ENCODE assay signal across 11 cellular contexts in the genomic region with DNA sequence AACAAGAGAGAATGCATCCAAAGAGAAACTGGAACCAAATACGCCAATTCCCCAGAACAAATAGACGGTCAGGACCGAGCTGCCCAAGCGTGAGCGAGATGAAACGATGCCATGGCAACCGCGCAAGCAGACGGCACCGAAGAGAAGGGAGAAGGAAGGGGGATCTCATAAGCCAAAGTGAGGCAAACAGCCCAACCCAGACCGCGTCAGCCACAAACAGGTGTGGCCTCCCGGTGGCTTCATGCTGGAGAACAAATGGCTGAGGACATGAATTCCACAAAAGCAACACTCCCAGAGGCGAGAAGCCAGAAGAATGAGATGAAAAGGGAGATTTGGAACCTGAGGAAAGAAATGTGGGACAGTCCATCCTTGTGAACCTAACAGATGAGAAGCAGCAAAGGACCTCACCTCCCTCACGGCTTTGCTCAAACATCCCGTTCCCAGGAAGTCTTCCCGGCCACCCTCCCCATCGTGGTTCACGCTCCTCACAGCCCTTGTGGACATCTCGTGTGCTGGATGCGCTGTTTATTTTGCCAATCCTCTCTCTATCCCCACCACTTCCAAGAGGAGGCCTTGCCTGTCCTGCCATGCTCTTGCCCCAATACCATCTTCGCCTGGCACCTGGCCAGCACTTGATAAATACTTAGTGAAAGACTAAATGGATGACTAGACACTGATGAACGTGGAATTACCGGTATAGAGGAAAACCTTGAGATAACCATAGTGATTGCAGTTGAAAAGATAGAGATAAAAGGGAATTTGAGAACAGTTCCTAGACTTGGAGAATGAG.
DNase-seq lines count a peak whose midpoint lies in the region; ATAC-seq and TF ChIP-seq lines count a peak whose summit lies in the region.
"Had no signal": no experiment of that assay in that cellular context is flagged by ENCODE, and none has a peak within 500 bp of the region (broad histone marks: within the 10 kb centered on the region; RNA-seq: fewer than 3 reads in every experiment).

No MANE protein-coding gene starts in this region.

- H3K27ac ChIP-seq in gastrocnemius medialis: no peak overlapping the region
- H3K27ac ChIP-seq: KMS-11, transverse colon had no signal

- H3K36me3 Mint-ChIP-seq in Calu3 (ENCODE audit: insufficient read depth, unreplicated experiment): no peaks in the 10 kb centered on the region
- H3K36me3 Mint-ChIP-seq in activated naive CD8-positive, alpha-beta T cell treated with anti-CD3 and anti-CD28 coated beads, Interleukin-2, amount 10 ng/mL, durations not matched to agents 7 days and 5 days: no peaks in the 10 kb centered on the region

- in situ Hi-C loops in gastrocnemius medialis (cut with MboI; ENCODE audit: low sequenced_read_pairs in 4 of 4): no loop called here

- H3K4me1 Mint-ChIP-seq in Calu3 (ENCODE audit: low read depth, unreplicated experiment): peaks cover 16% of the 10 kb centered on the region
- H3K4me1 Mint-ChIP-seq in activated naive CD8-positive, alpha-beta T cell treated with anti-CD3 and anti-CD28 coated beads, Interleukin-2, amount 10 ng/mL, durations not matched to agents 7 days and 5 days: peaks cover 13% of the 10 kb centered on the region

- no peaks in the 10 kb centered on the region for H3K9me3 ChIP-seq in mucosa of descending colon
- no peaks in the 10 kb centered on the region for H3K9me3 ChIP-seq in gastrocnemius medialis
- H3K9me3 ChIP-seq: transverse colon had no signal

- H3K27ac Mint-ChIP-seq in Calu3 (ENCODE audit: unreplicated experiment): no peak overlapping the region
- H3K27ac Mint-ChIP-seq in activated naive CD8-positive, alpha-beta T cell treated with anti-CD3 and anti-CD28 coated beads, Interleukin-2, amount 10 ng/mL, durations not matched to agents 7 days and 5 days: no peak overlapping the region

- peaks cover 0 to 11% (median 9%) of the 10 kb centered on the region in 3 donors for H3K27me3 ChIP-seq in gastrocnemius medialis

- H3K4me1 ChIP-seq in mucosa of descending colon (ENCODE audit: low read depth) (no peaks in the 10 kb centered on the region), gastrocnemius medialis (no peaks in the 10 kb centered on the region)
- H3K4me1 ChIP-seq: transverse colon had no signal

- no TSS peak for BruUV-seq in Calu3 (replicated peaks; lab: Mats Ljungman, UMichigan)

- H3K36me3 ChIP-seq in mucosa of descending colon (ENCODE audit: low read depth) (no peaks in the 10 kb centered on the region), gastrocnemius medialis (no peaks in the 10 kb centered on the region)
- H3K36me3 ChIP-seq: transverse colon had no signal

- H3K4me3 Mint-ChIP-seq in Calu3 (ENCODE audit: low read depth, unreplicated experiment): peak overlapping the region; percentile 24
- peak overlapping the region; percentile 47 for H3K4me3 Mint-ChIP-seq in activated naive CD8-positive, alpha-beta T cell treated with anti-CD3 and anti-CD28 coated beads, Interleukin-2, amount 10 ng/mL, durations not matched to agents 7 days and 5 days

- POLR2A ChIA-PET in activated naive CD8-positive, alpha-beta T cell treated with anti-CD3 and anti-CD28 coated beads, Interleukin-2, amount 10 ng/mL, durations not matched to agents 7 days and 5 days (lab: Charles Lee): no interaction called here

- TF ChIP-seq CTCF in Calu3 (IDR thresholded peaks at IDR 0.05; ENCODE audit: unreplicated experiment) (no peak), mucosa of descending colon (IDR thresholded peaks at IDR 0.05) (no peak), gastrocnemius medialis (IDR thresholded peaks at IDR 0.05 in 4 of 5, conservative IDR thresholded peaks at IDR 0.05 in 1 of 5) (no peak)

- peak; percentile 45 for ATAC-seq in activated naive CD8-positive, alpha-beta T cell treated with anti-CD3 and anti-CD28 coated beads, Interleukin-2, amount 10 ng/mL, durations not matched to agents 7 days and 5 days (ENCODE audit: low read depth)
- ATAC-seq in mucosa of descending colon (peak; percentile 41), gastrocnemius medialis (no peak), HG03520 (IDR thresholded peaks at IDR 0.05; ENCODE audit: unreplicated experiment) (no peak), HG02759 (IDR thresholded peaks at IDR 0.05; ENCODE audit: unreplicated experiment) (no peak)

- H3K4me3 ChIP-seq in mucosa of descending colon: no peak overlapping the region
- no peak overlapping the region for H3K4me3 ChIP-seq in gastrocnemius medialis
- H3K4me3 ChIP-seq: transverse colon had no signal

- CTCF ChIA-PET in Calu3 (lab: Charles Lee): no interaction called here

- peaks cover 4% of the 10 kb centered on the region for H3K9me3 Mint-ChIP-seq in Calu3 (ENCODE audit: low read depth, unreplicated experiment)
- no peaks in the 10 kb centered on the region for H3K9me3 Mint-ChIP-seq in activated naive CD8-positive, alpha-beta T cell treated with anti-CD3 and anti-CD28 coated beads, Interleukin-2, amount 10 ng/mL, durations not matched to agents 7 days and 5 days

- intact Hi-C loops in Calu3 (cut with micrococcal nuclease; ENCODE audit: unreplicated experiment): no loop called here
- intact Hi-C loops in mucosa of descending colon (cut with DNase I, micrococcal nuclease): no loop called here
- intact Hi-C loops in gastrocnemius medialis (cut with DNase I; ENCODE audit: low total_unique reads): no loop called here

- H3K27me3 Mint-ChIP-seq in Calu3 (ENCODE audit: unreplicated experiment): peaks cover 98% of the 10 kb centered on the region
- peaks cover 37% of the 10 kb centered on the region for H3K27me3 Mint-ChIP-seq in activated naive CD8-positive, alpha-beta T cell treated with anti-CD3 and anti-CD28 coated beads, Interleukin-2, amount 10 ng/mL, durations not matched to agents 7 days and 5 days

- TF ChIP-seq POLR2A in gastrocnemius medialis (IDR thresholded peaks at IDR 0.05): no peak

- DNase-seq in Calu3 (no peak), NCI-H146 (lab: John Stamatoyannopoulos, UW) (peak; percentile 88), mucosa of descending colon (peak in 1 of 3 donors; percentile 37), gastrocnemius medialis (no peak), NOMO-1 treated with DMSO at 0.1 percent for 48 hours (lab: John Stamatoyannopoulos, UW; ENCODE audit: unreplicated experiment) (no peak)
- DNase-seq in activated naive CD8-positive, alpha-beta T cell treated with anti-CD3 and anti-CD28 coated beads, Interleukin-2, amount 10 ng/mL, durations not matched to agents 7 days and 5 days: no peak
- DNase-seq: T1000, transverse colon had no signal

Comparison
In these comparisons a context has a peak if more than half of its experiments do, and no peak if none do; other contexts are left out.
1. ATAC-seq: peak in activated naive CD8-positive, alpha-beta T cell treated with anti-CD3 and anti-CD28 coated beads, Interleukin-2, amount 10 ng/mL, durations not matched to agents 7 days and 5 days (single experiment) and mucosa of descending colon (single experiment); none in gastrocnemius medialis (0 of 2), HG03520 (single experiment) and HG02759 (single experiment).